Comparison of ENCODE assay signal across 8 cellular contexts in genomic region chr10:95430231-95430951, GRCh38.
DNase-seq lines count a peak whose midpoint lies in the region; ATAC-seq, FAIRE-seq and TF ChIP-seq lines count a peak whose summit lies in the region.

No MANE protein-coding gene starts in this region.

- H3K27me3 ChIP-seq in BLaER1 treated with 17β-estradiol and CSF1 and Interleukin-3, amounts not matched to agents 10 nM and 100 nM, result no peaks in the 10 kb centered on the region
- H3K27me3 ChIP-seq in H1 (replicated peaks in 1 of 4; ENCODE audit: control insufficient read depth in 3 of 4, extremely low read depth in 1 of 4, insufficient read depth in 3 of 4, low read length in 3 of 4) (no peaks in the 10 kb centered on the region), muscle layer of colon (ENCODE audit: control insufficient read depth in 1 of 2, insufficient read depth in 2 of 2, low read length in 2 of 2) (no peaks in the 10 kb centered on the region), tibial nerve (no peaks in the 10 kb centered on the region)

- no peak overlapping the region for H3K56ac ChIP-seq in H1 (replicated peaks; ENCODE audit: insufficient read length, low read depth, low read length)

- H4K20me1 ChIP-seq in BLaER1 treated with 17β-estradiol and CSF1 and Interleukin-3, amounts not matched to agents 10 nM and 100 nM, result no peaks in the 10 kb centered on the region
- H4K20me1 ChIP-seq in H1 (replicated peaks in 1 of 2; ENCODE audit: control insufficient read depth in 1 of 2, insufficient read depth in 2 of 2, low read length in 2 of 2), result peaks cover 0 to 5% of the 10 kb centered on the region in 2 experiments

- TF ChIP-seq RAD21 in H1 (IDR thresholded peaks at IDR 0.05 in 1 of 2, conservative IDR thresholded peaks at IDR 0.05 in 1 of 2; ENCODE audit: low read depth in 2 of 2, low read length in 2 of 2), result peak; percentile 98 to 99

- 0 out of 2 replicates have a peak overlapping the region, but pooled peaks have one; percentile 31 for H4K8ac ChIP-seq in H1 (ENCODE audit: extremely low read depth, insufficient read depth, low read length)

- H3K79me2 ChIP-seq in H1 (ENCODE audit: control insufficient read depth in 1 of 2, insufficient read depth in 2 of 2, low read length in 2 of 2), result no peaks in the 10 kb centered on the region

- H2BK120ac ChIP-seq in H1 (replicated peaks; ENCODE audit: low read depth, low read length), result no peak overlapping the region

- H3K4me1 ChIP-seq in BLaER1 treated with 17β-estradiol and CSF1 and Interleukin-3, amounts not matched to agents 10 nM and 100 nM, result peaks cover 36 to 70% (median 51%) of the 10 kb centered on the region in 10 experiments
- peaks cover 0 to 2% (median 0%) of the 10 kb centered on the region in 4 experiments; a peak in 2 of 7 replicates for H3K4me1 ChIP-seq in H1 (replicated peaks in 1 of 4; ENCODE audit: control insufficient read depth in 3 of 4, insufficient read depth in 4 of 4, low read length in 3 of 4)
- peaks cover 76% of the 10 kb centered on the region for H3K4me1 ChIP-seq in muscle layer of colon (ENCODE audit: insufficient read depth, low read length)
- peaks cover 0 to 85% (median 15%) of the 10 kb centered on the region in 4 donors for H3K4me1 ChIP-seq in tibial nerve

- ATAC-seq in GM18519 (IDR thresholded peaks at IDR 0.05; ENCODE audit: low FRiP score, unreplicated experiment) (peak; percentile 79), HG02970 (IDR thresholded peaks at IDR 0.05; ENCODE audit: low FRiP score, unreplicated experiment) (peak; percentile 70)

- TF ChIP-seq EP300 in H1 (IDR thresholded peaks at IDR 0.05; ENCODE audit: borderline replicate concordance in 1 of 2, low read depth in 2 of 2, low read length in 2 of 2), result no peak
- peak in 1 of 2 donors; percentile 69 for TF ChIP-seq EP300 in tibial nerve (IDR thresholded peaks at IDR 0.05)

- H2AFZ ChIP-seq in H1 (ENCODE audit: low read length), result no peak overlapping the region

- no peak overlapping the region for H2BK15ac ChIP-seq in H1 (ENCODE audit: low read length)

- H3K23me2 ChIP-seq in H1 (ENCODE audit: low read depth, low read length), result no peaks in the 10 kb centered on the region

- no peak overlapping the region for H4K91ac ChIP-seq in H1 (replicated peaks; ENCODE audit: insufficient read length, low read length)

- POLR2A ChIA-PET in H1 (lab: Charles Lee; ENCODE audit: partially characterized antibody), result interaction anchor here (0.8 to 1.3 kb wide), 7 partner anchors 14 to 174 kb away, joined by 3 to 4 read pairs (median 3); no protein-coding TSS in a partner anchor

- H3K36me3 ChIP-seq in BLaER1 treated with 17β-estradiol and CSF1 and Interleukin-3, amounts not matched to agents 10 nM and 100 nM, result peaks cover 0 to 12% (median 0%) of the 10 kb centered on the region in 11 experiments; a peak in 1 of 22 replicates
- H3K36me3 ChIP-seq in H1 (ENCODE audit: control insufficient read depth in 2 of 4, insufficient read depth in 4 of 4, low read length in 3 of 4) (peaks cover 0 to 8% (median 2%) of the 10 kb centered on the region in 4 experiments; a peak in 3 of 8 replicates), muscle layer of colon (ENCODE audit: insufficient read depth, low read length) (peaks cover 62% of the 10 kb centered on the region), tibial nerve (peaks cover 0 to 3% (median 0%) of the 10 kb centered on the region in 3 donors)

- H3K27ac ChIP-seq in BLaER1 treated with 17β-estradiol and CSF1 and Interleukin-3, amounts not matched to agents 10 nM and 100 nM, result no peak overlapping the region
- H3K27ac ChIP-seq in H1 (ENCODE audit: low read depth, low read length) (no peak overlapping the region), muscle layer of colon (ENCODE audit: low read depth, low read length) (peak overlapping the region; percentile 70), tibial nerve (peak overlapping the region in 1 of 4 donors; percentile 75)

- H2BK20ac ChIP-seq in H1 (ENCODE audit: low read length), result no peak overlapping the region

- no peak overlapping the region for H3K9ac ChIP-seq in BLaER1 treated with 17β-estradiol and CSF1 and Interleukin-3, amounts not matched to agents 10 nM and 100 nM
- H3K9ac ChIP-seq in H1 (replicated peaks in 1 of 4; ENCODE audit: extremely low read depth in 1 of 4, low read depth in 3 of 4, low read length in 3 of 4) (no peak overlapping the region), muscle layer of colon (ENCODE audit: low read length) (no peak overlapping the region)

- H3K4ac ChIP-seq in H1 (replicated peaks; ENCODE audit: insufficient read length, low read depth, low read length), result no peak overlapping the region

- TF ChIP-seq CTCF in H1 (IDR thresholded peaks at IDR 0.05; ENCODE audit: control extremely low read depth in 1 of 3, insufficient read depth in 1 of 3, low read depth in 1 of 3, low read length in 3 of 3), result peak; percentile 91 to 98 (median 96)
- TF ChIP-seq CTCF in tibial nerve (IDR thresholded peaks at IDR 0.05), result peak; percentile 91 to 95 (median 94)

- H4K5ac ChIP-seq in H1 (ENCODE audit: insufficient read length, low read depth, low read length), result no peak overlapping the region

- DNase-seq in NCI-H2196 treated with DMSO at 0.1 percent for 48 hours (lab: John Stamatoyannopoulos, UW; ENCODE audit: unreplicated experiment) (peak; percentile 35), H1 (ENCODE audit: low read depth in 1 of 2, low spot score in 2 of 2) (peak in 1 of 2 experiments; percentile 61), tibial nerve (ENCODE audit: low spot score in 2 of 2) (peak in 1 of 2 donors; percentile 45)
- DNase-seq in activated CD4-positive, alpha-beta T cell treated with anti-CD3 and anti-CD28 coated beads, Interleukin-2, amount 50 U/mL, for 4 hours, result peak; percentile 6 to 12

- CTCF ChIA-PET in H1 (lab: Charles Lee; ENCODE audit: partially characterized antibody), result interaction anchor here (0.5 to 13.9 kb wide), 60 partner anchors 10 to 1502 kb away, joined by 3 to 304 read pairs (median 7); no protein-coding TSS in a partner anchor

- H3K18ac ChIP-seq in H1 (ENCODE audit: extremely low read depth, low read length), result no peak overlapping the region

- H3K14ac ChIP-seq in H1 (ENCODE audit: insufficient read length), result no peak overlapping the region

- 52% methylated on average over 12 of the region's 12 CpGs; no CpG with 5 or more reads in 1 of the 2 experiments for WGBS in H1 (ENCODE audit: extremely low coverage in 1 of 2, insufficient coverage in 1 of 2, insufficient read length in 1 of 2, insufficient replicate concordance in 2 of 2, low coverage in 1 of 2, low lambda C conversion rate in 2 of 2, missing lambda C conversion rate in 1 of 2), 2 experiments
- WGBS in tibial nerve, 2 donors, result 35 to 39% methylated on average over 10 to 12 of the region's 12 CpGs

- H3K23ac ChIP-seq in H1 (ENCODE audit: insufficient read length), result no peak overlapping the region

- peak; percentile 96 for FAIRE-seq in H1 (lab: Jason Lieb, UNC)

- H3K4me2 ChIP-seq in BLaER1 treated with 17β-estradiol and CSF1 and Interleukin-3, amounts not matched to agents 10 nM and 100 nM, result peak overlapping the region in 9 of 11 experiments; percentile 5 to 96 (median 76); a peak in 17 of 22 replicates
- H3K4me2 ChIP-seq in H1 (ENCODE audit: insufficient read depth in 1 of 2, low read depth in 2 of 2, low read length in 2 of 2), result no peak overlapping the region

- TF ChIP-seq POLR2A in H1 (IDR thresholded peaks at IDR 0.05; ENCODE audit: control extremely low read depth in 1 of 2, low read depth in 2 of 2, low read length in 2 of 2) (no peak), tibial nerve (IDR thresholded peaks at IDR 0.05) (no peak)

- H2BK12ac ChIP-seq in H1 (ENCODE audit: low read depth, low read length), result no peak overlapping the region

- H3K9me3 ChIP-seq in BLaER1 treated with 17β-estradiol and CSF1 and Interleukin-3, amounts not matched to agents 10 nM and 100 nM (replicated peaks in 1 of 11), result no peaks in the 10 kb centered on the region
- H3K9me3 ChIP-seq in H1 (ENCODE audit: insufficient read depth in 2 of 2, low read depth in 1 of 2, low read length in 1 of 2) (no peaks in the 10 kb centered on the region), muscle layer of colon (ENCODE audit: low read length) (no peaks in the 10 kb centered on the region), tibial nerve (no peaks in the 10 kb centered on the region)

- no peak overlapping the region for H3K4me3 ChIP-seq in BLaER1 treated with 17β-estradiol and CSF1 and Interleukin-3, amounts not matched to agents 10 nM and 100 nM
- H3K4me3 ChIP-seq in H1 (ENCODE audit: extremely low read depth in 1 of 4, insufficient read depth in 2 of 4, low read depth in 3 of 4, low read length in 4 of 4) (no peak overlapping the region), muscle layer of colon (ENCODE audit: low read depth in 1 of 2, low read length in 2 of 2) (no peak overlapping the region), tibial nerve (no peak overlapping the region)

- no peak overlapping the region for H2AK5ac ChIP-seq in H1 (ENCODE audit: low read depth, low read length)

- H3K79me1 ChIP-seq in H1 (ENCODE audit: low read depth, low read length), result no peaks in the 10 kb centered on the region

- no peak overlapping the region for H2BK5ac ChIP-seq in H1 (ENCODE audit: low read depth, low read length)

TF ChIP-seq in H1, 55 proteins besides CTCF, POLR2A, EP300 and RAD21:
- 0 out of 4 replicates have a peak, but pooled peaks of 1 of the 2 experiments have one; percentile 44 for TF ChIP-seq SIN3A (conservative IDR thresholded peaks at IDR 0.05 in 1 of 2, IDR thresholded peaks at IDR 0.05 in 1 of 2; ENCODE audit: low read depth in 1 of 2, low read length in 2 of 2)
- TF ChIP-seq TCF12 (IDR thresholded peaks at IDR 0.05; ENCODE audit: low read depth, low read length), result peak; percentile 61; the same call in 1 of the 2 replicates
- TF ChIP-seq YY1 (IDR thresholded peaks at IDR 0.05; ENCODE audit: low read depth, low read length), result peak; percentile 76
- no peak for TF ChIP-seq USF2 (IDR thresholded peaks at IDR 0.05; ENCODE audit: low read length)
- 0 out of 2 replicates have a peak, but pooled peaks have one; percentile 36 for TF ChIP-seq JUND (IDR thresholded peaks at IDR 0.05; ENCODE audit: low read length)
- TF ChIP-seq KDM1A (IDR thresholded peaks at IDR 0.05; ENCODE audit: borderline replicate concordance, low read length), result no peak
- peak; percentile 86 for TF ChIP-seq CREB1 (IDR thresholded peaks at IDR 0.05)

Comparison
In these comparisons a context has a peak if more than half of its experiments do, and no peak if none do; other contexts are left out.
1. H3K4me2 ChIP-seq: peak in BLaER1 treated with 17β-estradiol and CSF1 and Interleukin-3, amounts not matched to agents 10 nM and 100 nM (9 of 11); none in H1 (0 of 2).